12 cellular contexts compared by ENCODE assay signal in genomic region chr11:2804701-2805387, GRCh38.
DNase-seq lines count a peak whose midpoint lies in the region; ATAC-seq and TF ChIP-seq lines count a peak whose summit lies in the region.
"Had no signal": no experiment of that assay in that cellular context is flagged by ENCODE, and none has a peak within 500 bp of the region (broad histone marks: within the 10 kb centered on the region; RNA-seq: fewer than 3 reads in every experiment).

No MANE protein-coding gene starts in this region.

- peak; percentile 2 for DNase-seq in activated T-cell treated with anti-CD3 and anti-CD28 coated beads, Interleukin-2, amount 50 U/mL, for 4 hours
- DNase-seq in endodermal cell (peak; percentile 47), mesenteric fat pad (ENCODE audit: low spot score) (peak; percentile 86), substantia nigra (lab: John Stamatoyannopoulos, UW) (peak in 3 of 49 donors; percentile 11 to 30 (median 26)), occipital lobe (lab: John Stamatoyannopoulos, UW) (no peak), kidney tubule cell (ENCODE audit: low spot score) (no peak), 8988T (no peak)
- DNase-seq: Calu3, NCI-H2171, small intestine, T1000 had no signal

- H3K27me3 Mint-ChIP-seq in activated T-cell treated with anti-CD3 and anti-CD28 coated beads, Interleukin-2, amount 50 U/mL, for 4 hours (ENCODE audit: low read depth), result no peaks in the 10 kb centered on the region
- peaks cover 58% of the 10 kb centered on the region for H3K27me3 Mint-ChIP-seq in endodermal cell (ENCODE audit: insufficient read depth)

- H3K27ac ChIP-seq in endodermal cell (ENCODE audit: low read depth, low read length), result peak overlapping the region; percentile 58
- H3K27ac ChIP-seq in substantia nigra (ENCODE audit: low read depth, low read length, poor library complexity, severe bottlenecking), result peak overlapping the region; percentile 60

- H3K36me3 Mint-ChIP-seq in activated T-cell treated with anti-CD3 and anti-CD28 coated beads, Interleukin-2, amount 50 U/mL, for 4 hours (ENCODE audit: insufficient read depth), result peaks cover 6% of the 10 kb centered on the region
- no peaks in the 10 kb centered on the region for H3K36me3 Mint-ChIP-seq in endodermal cell (ENCODE audit: low read depth)

- no peak overlapping the region for H3K4me3 ChIP-seq in endodermal cell (ENCODE audit: low read length)

- no peak overlapping the region for H3K4me3 Mint-ChIP-seq in activated T-cell treated with anti-CD3 and anti-CD28 coated beads, Interleukin-2, amount 50 U/mL, for 4 hours
- no peak overlapping the region for H3K4me3 Mint-ChIP-seq in endodermal cell

- no peak for ATAC-seq in activated T-cell treated with anti-CD3 and anti-CD28 coated beads, Interleukin-2, amount 50 U/mL, for 4 hours
- ATAC-seq: Panc1 had no signal

- no peak for TF ChIP-seq CTCF in endodermal cell (conservative IDR thresholded peaks at IDR 0.05)

- H3K9me3 Mint-ChIP-seq in activated T-cell treated with anti-CD3 and anti-CD28 coated beads, Interleukin-2, amount 50 U/mL, for 4 hours, result no peaks in the 10 kb centered on the region
- no peaks in the 10 kb centered on the region for H3K9me3 Mint-ChIP-seq in endodermal cell

- WGBS in endodermal cell (ENCODE audit: insufficient coverage in 1 of 2, insufficient read length in 1 of 2), 2 experiments, result 89% methylated on average over 13 to 19 of the region's 19 CpGs

- H3K27me3 ChIP-seq in endodermal cell (ENCODE audit: control insufficient read depth, insufficient read depth, low read length, poor library complexity, severe bottlenecking), result no peaks in the 10 kb centered on the region

- no peaks in the 10 kb centered on the region for H3K4me1 ChIP-seq in endodermal cell (ENCODE audit: control insufficient read depth, insufficient read depth, low read length)

- H3K36me3 ChIP-seq in endodermal cell (ENCODE audit: control insufficient read depth, insufficient read depth, low read length), result no peaks in the 10 kb centered on the region

- H3K4me1 Mint-ChIP-seq in activated T-cell treated with anti-CD3 and anti-CD28 coated beads, Interleukin-2, amount 50 U/mL, for 4 hours (ENCODE audit: low read depth), result peaks cover 7% of the 10 kb centered on the region
- no peaks in the 10 kb centered on the region for H3K4me1 Mint-ChIP-seq in endodermal cell

- no peak overlapping the region for H3K9ac ChIP-seq in endodermal cell (ENCODE audit: extremely low read depth, low read length, poor library complexity, severe bottlenecking)

- no peaks in the 10 kb centered on the region for H3K9me3 ChIP-seq in endodermal cell (ENCODE audit: control insufficient read depth, low read length)

- H3K27ac Mint-ChIP-seq in endodermal cell, result no peak overlapping the region

Comparison
In these comparisons a context has a peak if more than half of its experiments do, and no peak if none do; other contexts are left out.
1. DNase-seq: peak in activated T-cell treated with anti-CD3 and anti-CD28 coated beads, Interleukin-2, amount 50 U/mL, for 4 hours (single experiment), endodermal cell (single experiment) and mesenteric fat pad (single experiment); none in occipital lobe (single experiment), kidney tubule cell (single experiment) and 8988T (single experiment).